In the genomic region with DNA sequence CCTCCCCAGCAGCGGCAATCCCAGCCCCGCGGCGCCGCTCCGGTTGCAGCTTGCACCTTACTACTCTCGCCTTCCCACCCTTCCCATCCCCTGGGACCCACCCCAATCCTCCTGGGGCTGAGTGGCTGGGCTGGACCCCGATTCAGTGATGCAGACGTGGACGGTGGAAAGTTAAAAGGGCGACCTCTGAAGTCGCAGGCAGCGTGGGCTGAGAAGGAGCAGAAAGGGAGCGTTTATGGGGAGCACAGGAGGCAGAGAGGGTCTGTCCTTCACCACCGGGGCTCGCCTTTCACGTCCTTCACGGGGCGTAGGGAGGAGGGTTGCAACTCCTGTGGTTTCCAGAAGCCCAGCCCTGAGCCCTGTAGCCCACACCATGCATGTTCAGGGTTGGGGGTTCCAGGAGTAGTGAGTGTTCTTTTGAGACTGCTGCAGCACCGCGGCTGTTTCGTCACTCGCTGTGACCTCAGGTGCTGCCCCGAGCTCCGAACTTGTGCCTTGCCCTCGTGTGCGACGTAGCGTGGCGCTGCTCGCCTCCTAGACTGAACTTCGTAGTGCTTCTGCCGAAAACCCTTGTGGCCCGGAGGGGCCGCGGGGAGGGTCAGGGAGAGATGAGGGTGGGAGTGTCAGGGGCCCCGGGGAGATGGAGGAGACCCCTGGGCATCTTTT, we compare ENCODE assay signal across 9 cellular contexts. TPM values are rescaled to one million over a fixed set of nuclear protein-coding genes. Genes with fewer than 3 reads are reported as not detected.
DNase-seq lines count a peak whose midpoint lies in the region; ATAC-seq, FAIRE-seq and TF ChIP-seq lines count a peak whose summit lies in the region.
"Had no signal": no experiment of that assay in that cellular context is flagged by ENCODE, and none has a peak within 500 bp of the region (broad histone marks: within the 10 kb centered on the region; RNA-seq: fewer than 3 reads in every experiment).

No MANE protein-coding gene starts in this region.

- H3K9me3 ChIP-seq in Panc1 (ENCODE audit: control insufficient read depth, insufficient read depth, low read depth, low read length): no peaks in the 10 kb centered on the region

- H3K4me3 ChIP-seq in Panc1 (ENCODE audit: low read depth in 2 of 2, low read length in 2 of 2) (peak overlapping the region; percentile 34 to 52), retinal pigment epithelial cell (ENCODE audit: low read length) (peak overlapping the region; percentile 50)

- TF ChIP-seq CTCF in GM10266 (IDR thresholded peaks at IDR 0.05; ENCODE audit: control insufficient read depth, insufficient read depth, low read depth, missing control alignments): no peak
- TF ChIP-seq CTCF in Panc1 (IDR thresholded peaks at IDR 0.05): no peak
- TF ChIP-seq CTCF in foreskin keratinocyte (conservative IDR thresholded peaks at IDR 0.05): peak; percentile 18
- no peak for TF ChIP-seq CTCF in retinal pigment epithelial cell (conservative IDR thresholded peaks at IDR 0.05; ENCODE audit: low read depth, low read length)
- no peak for TF ChIP-seq CTCF in D721Med (IDR thresholded peaks at IDR 0.05; ENCODE audit: insufficient read depth, missing control alignments)

- no peaks in the 10 kb centered on the region for H3K36me3 ChIP-seq in Panc1 (ENCODE audit: control insufficient read depth, insufficient read depth, low read length)

- DNase-seq in GM10266 (ENCODE audit: extremely low spot score) (peak; percentile 2), Panc1 (ENCODE audit: low read depth, low spot score) (no peak), foreskin keratinocyte (peak in 1 of 2 donors; percentile 32), retinal pigment epithelial cell (ENCODE audit: low read depth) (no peak), occipital lobe (lab: John Stamatoyannopoulos, UW) (no peak), D721Med (ENCODE audit: insufficient read length, low spot score) (no peak)
- DNase-seq: activated CD4-positive, alpha-beta T cell treated with anti-CD3 and anti-CD28 coated beads for 4 hours had no signal

- BruUV-seq in Panc1 (replicated peaks; lab: Mats Ljungman, UMichigan): no TSS peak

- H3K4me1 ChIP-seq in Panc1 (ENCODE audit: control insufficient read depth, insufficient read depth, low read length): no peaks in the 10 kb centered on the region
- peaks cover 18% of the 10 kb centered on the region for H3K4me1 ChIP-seq in foreskin keratinocyte

- H3K27ac ChIP-seq in Panc1 (ENCODE audit: low read length): no peak overlapping the region
- H3K27ac ChIP-seq in foreskin keratinocyte: peak overlapping the region; percentile 97

- intact Hi-C loops in Panc1 (cut with micrococcal nuclease; ENCODE audit: unreplicated experiment): loop anchor here (10.0 kb wide), 1 partner anchor 132 kb away; no protein-coding TSS in a partner anchor

- POLR2A ChIA-PET in Panc1 (lab: Charles Lee): no interaction called here

- CTCF ChIA-PET in Panc1 (lab: Charles Lee): no interaction called here

- ATAC-seq in Panc1: no peak; the same call in 1 of the 2 replicates
- ATAC-seq in foreskin keratinocyte: no peak
- no peak for ATAC-seq in HG03342 (IDR thresholded peaks at IDR 0.05; ENCODE audit: unreplicated experiment)
- ATAC-seq in GM18868 (IDR thresholded peaks at IDR 0.05; ENCODE audit: unreplicated experiment): no peak

- FAIRE-seq in D721Med (lab: Jason Lieb, UNC): no peak

- in situ Hi-C loops in Panc1 (cut with HindIII; ENCODE audit: low pct_unique_long_range_greater_than_20kb, low sequenced_read_pairs): no loop called here

- H3K27me3 ChIP-seq in Panc1 (ENCODE audit: control insufficient read depth, insufficient read depth, low read length) (no peaks in the 10 kb centered on the region), foreskin keratinocyte (no peaks in the 10 kb centered on the region)

RNA-seq across cellular contexts. Expression of gene NHS, which starts 1.5 kb away (rescaled TPM):
- total RNA-seq in Panc1 (2021; ENCODE audit: unreplicated experiment) (0.80 TPM), foreskin keratinocyte (10.1 and 11.9 TPM in 2 replicates), occipital lobe (3.3 TPM)
- 0.27 TPM for polyA plus RNA-seq in Panc1 (2012; ENCODE audit: insufficient read length)
- polyA plus RNA-seq in foreskin keratinocyte: 1.4 and 1.6 TPM in 2 replicates
